ENCODE assay signal across 16 cellular contexts in the genomic region with DNA sequence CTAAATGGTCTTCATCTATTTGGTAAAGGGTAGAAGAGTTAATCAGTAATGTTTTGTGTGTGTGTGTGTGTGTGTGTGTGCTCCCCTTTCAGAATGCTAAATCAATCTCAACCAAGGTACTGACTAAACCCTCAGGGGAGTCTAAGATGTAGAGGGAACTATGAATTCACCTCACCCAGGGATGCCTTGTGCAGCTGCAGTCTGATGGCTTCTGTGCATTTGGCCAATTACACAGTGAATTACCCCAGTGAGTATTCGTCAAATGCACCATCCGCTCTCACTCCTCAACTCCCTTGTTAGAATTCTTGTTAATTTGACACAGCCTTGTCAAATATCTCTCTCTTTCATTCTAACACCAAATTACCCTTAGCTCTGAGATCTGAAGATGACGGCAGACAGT.
DNase-seq lines count a peak whose midpoint lies in the region; ATAC-seq, FAIRE-seq and TF ChIP-seq lines count a peak whose summit lies in the region.
"Had no signal": no experiment of that assay in that cellular context is flagged by ENCODE, and none has a peak within 500 bp of the region (broad histone marks: within the 10 kb centered on the region; RNA-seq: fewer than 3 reads in every experiment).

No MANE protein-coding gene starts in this region.

- peak overlapping the region; percentile 68 for H3K27ac ChIP-seq in OCI-LY3 (ENCODE audit: low read length)
- H3K27ac ChIP-seq: Peyer's patch had no signal

- ATAC-seq in GM21381 (IDR thresholded peaks at IDR 0.05; ENCODE audit: unreplicated experiment) = peak; percentile 44
- ATAC-seq in HG02981 (IDR thresholded peaks at IDR 0.05; ENCODE audit: unreplicated experiment) = peak; percentile 43
- no peak for ATAC-seq in GM18505 (IDR thresholded peaks at IDR 0.05; ENCODE audit: unreplicated experiment)
- no peak for ATAC-seq in left ventricle myocardium superior
- ATAC-seq: mucosa of descending colon had no signal

- no peak overlapping the region for H3K4me3 Mint-ChIP-seq in activated T-cell treated with anti-CD3 and anti-CD28 coated beads, Interleukin-2, amount 50 U/mL, for 24 hours

- no peaks in the 10 kb centered on the region for H3K36me3 ChIP-seq in OCI-LY3 (replicated peaks; ENCODE audit: low read depth, low read length)
- H3K36me3 ChIP-seq: Peyer's patch had no signal

- H2AFZ ChIP-seq in OCI-LY3 (ENCODE audit: low read depth, low read length) = no peak overlapping the region

- no peak for DNase-seq in GM12892 (ENCODE audit: insufficient read length)
- DNase-seq in activated T-cell treated with anti-CD3 and anti-CD28 coated beads, Interleukin-2, amount 50 U/mL, for 24 hours = no peak
- DNase-seq in NCI-H2196 treated with DMSO at 0.1 percent for 48 hours (lab: John Stamatoyannopoulos, UW; ENCODE audit: unreplicated experiment) = no peak
- DNase-seq in left ventricle myocardium superior = no peak
- DNase-seq: ACHN; activated CD4-positive, alpha-beta T cell treated with anti-CD3 and anti-CD28 coated beads for 1 hour; mucosa of descending colon; NCI-H1694; NCI-H526; Peyer's patch; substantia nigra had no signal

- H3K9ac ChIP-seq in OCI-LY3 (ENCODE audit: low read length) = no peak overlapping the region

- no peaks in the 10 kb centered on the region for H3K27me3 ChIP-seq in OCI-LY3 (ENCODE audit: low read depth, low read length)
- H3K27me3 ChIP-seq: Peyer's patch had no signal

- H3K4me1 Mint-ChIP-seq in activated T-cell treated with anti-CD3 and anti-CD28 coated beads, Interleukin-2, amount 50 U/mL, for 24 hours (ENCODE audit: low read depth) = no peaks in the 10 kb centered on the region

- no peaks in the 10 kb centered on the region for H3K36me3 Mint-ChIP-seq in activated T-cell treated with anti-CD3 and anti-CD28 coated beads, Interleukin-2, amount 50 U/mL, for 24 hours (ENCODE audit: low read depth)

- TF ChIP-seq CTCF in OCI-LY3 (IDR thresholded peaks at IDR 0.05; ENCODE audit: low read depth, low read length) = no peak

- peak overlapping the region; percentile 31; the same call in 1 of the 2 replicates for H3K4me3 ChIP-seq in OCI-LY3 (ENCODE audit: low read length)
- H3K4me3 ChIP-seq: mucosa of descending colon, Peyer's patch had no signal

- H3K4me1 ChIP-seq in OCI-LY3 (ENCODE audit: low read length) = peaks cover 22% of the 10 kb centered on the region
- H3K4me1 ChIP-seq: Peyer's patch had no signal

- peaks cover 8% of the 10 kb centered on the region for H3K9me3 Mint-ChIP-seq in activated T-cell treated with anti-CD3 and anti-CD28 coated beads, Interleukin-2, amount 50 U/mL, for 24 hours

- H3K79me2 ChIP-seq in OCI-LY3 (ENCODE audit: low read length) = no peaks in the 10 kb centered on the region

- H3K27ac Mint-ChIP-seq in activated T-cell treated with anti-CD3 and anti-CD28 coated beads, Interleukin-2, amount 50 U/mL, for 24 hours = no peak overlapping the region

- peak overlapping the region; percentile 69 for H3K4me2 ChIP-seq in OCI-LY3 (ENCODE audit: low read length)

- H3K9me3 ChIP-seq in OCI-LY3 (ENCODE audit: insufficient read depth, low read length) = no peaks in the 10 kb centered on the region
- H3K9me3 ChIP-seq: mucosa of descending colon, Peyer's patch had no signal

- TF ChIP-seq POLR2A in GM12892 (IDR thresholded peaks at IDR 0.05; ENCODE audit: low read depth, low read length) (no peak), GM18505 (IDR thresholded peaks at IDR 0.05; ENCODE audit: borderline replicate concordance, extremely low read depth, insufficient read depth, insufficient read length) (no peak)

- H3K27me3 Mint-ChIP-seq in activated T-cell treated with anti-CD3 and anti-CD28 coated beads, Interleukin-2, amount 50 U/mL, for 24 hours = no peaks in the 10 kb centered on the region

- intact Hi-C loops in left ventricle myocardium superior (cut with micrococcal nuclease) = no loop called here

- no peaks in the 10 kb centered on the region for H4K20me1 ChIP-seq in OCI-LY3 (ENCODE audit: insufficient read depth, low read length)

- peak; percentile 89 for FAIRE-seq in GM12892 (lab: Jason Lieb, UNC)
- FAIRE-seq: islet of Langerhans had no signal

Comparison
In these comparisons a context has a peak if more than half of its experiments do, and no peak if none do; other contexts are left out.
1. ATAC-seq: peak in GM21381 (single experiment) and HG02981 (single experiment); none in GM18505 (single experiment) and left ventricle myocardium superior (single experiment).